ENCODE assay signal across 15 cellular contexts in the genomic region with DNA sequence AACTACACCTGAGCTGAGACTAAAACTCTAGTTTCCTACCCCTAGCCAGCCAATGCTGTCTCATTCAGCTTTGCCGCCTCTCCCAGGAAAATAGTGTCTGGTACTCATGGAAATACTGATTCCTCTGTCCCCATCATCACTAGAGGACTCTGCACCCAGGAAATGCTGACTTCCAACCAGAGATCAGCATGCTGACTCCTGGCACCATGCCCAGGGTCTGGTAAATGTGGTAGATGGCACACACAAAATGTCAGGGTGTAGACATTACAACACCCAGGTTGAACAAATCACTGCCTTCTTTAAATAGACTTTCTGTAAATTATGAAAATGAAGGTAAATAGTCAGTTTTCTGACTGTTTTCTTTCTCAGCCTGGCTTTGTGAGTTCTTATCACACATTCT.
DNase-seq lines count a peak whose midpoint lies in the region; TF ChIP-seq lines count a peak whose summit lies in the region.
"Had no signal": no experiment of that assay in that cellular context is flagged by ENCODE, and none has a peak within 500 bp of the region (broad histone marks: within the 10 kb centered on the region; RNA-seq: fewer than 3 reads in every experiment).

No MANE protein-coding gene starts in this region.

- peak; percentile 66 for DNase-seq in COLO668 (lab: John Stamatoyannopoulos, UW; ENCODE audit: unreplicated experiment)
- DNase-seq in ELR (ENCODE audit: low read depth), result peak; percentile 6
- peak; percentile 20 for DNase-seq in RPMI8226
- peak; percentile 38 for DNase-seq in glomerular visceral epithelial cell (ENCODE audit: extremely low spot score)
- DNase-seq in testis, result no peak
- no peak for DNase-seq in OCI-M1 (lab: John Stamatoyannopoulos, UW)
- no peak for DNase-seq in OCI-M2 (lab: John Stamatoyannopoulos, UW; ENCODE audit: unreplicated experiment)
- DNase-seq in activated naive CD8-positive, alpha-beta T cell treated with anti-CD3 and anti-CD28 coated beads for 36 hours, result no peak
- DNase-seq: activated CD8-positive, alpha-beta T cell treated with anti-CD3 and anti-CD28 coated beads, Interleukin-2, amount 10 ng/mL, durations not matched to agents 7 days and 5 days; caudate nucleus; NCI-H446 treated with DMSO at 0.1 percent for 48 hours; spleen had no signal

- no peak overlapping the region for H3K27ac ChIP-seq in testis
- H3K27ac ChIP-seq: spleen, thoracic aorta had no signal

- H3K9me3 ChIP-seq in testis, result no peaks in the 10 kb centered on the region
- H3K9me3 ChIP-seq: thoracic aorta had no signal

- WGBS in testis, 2 donors, result 50% methylated on average over 1 of the region's 1 CpG

- H3K27ac Mint-ChIP-seq in activated naive CD8-positive, alpha-beta T cell treated with anti-CD3 and anti-CD28 coated beads for 36 hours, result no peak overlapping the region
- H3K27ac Mint-ChIP-seq: activated CD8-positive, alpha-beta T cell treated with anti-CD3 and anti-CD28 coated beads, Interleukin-2, amount 10 ng/mL, durations not matched to agents 7 days and 5 days; IgD-negative memory B cell; memory B cell had no signal

- no peaks in the 10 kb centered on the region for H3K36me3 ChIP-seq in testis (ENCODE audit: low read depth, missing control alignments)
- H3K36me3 ChIP-seq: spleen, thoracic aorta had no signal

- H3K4me3 Mint-ChIP-seq in activated naive CD8-positive, alpha-beta T cell treated with anti-CD3 and anti-CD28 coated beads for 36 hours, result no peak overlapping the region
- H3K4me3 Mint-ChIP-seq: activated CD8-positive, alpha-beta T cell treated with anti-CD3 and anti-CD28 coated beads, Interleukin-2, amount 10 ng/mL, durations not matched to agents 7 days and 5 days; IgD-negative memory B cell; memory B cell had no signal

- H3K4me3 ChIP-seq in testis, result no peak overlapping the region
- H3K4me3 ChIP-seq: spleen, thoracic aorta had no signal

- TF ChIP-seq CTCF in testis (IDR thresholded peaks at IDR 0.05), result no peak

- no peaks in the 10 kb centered on the region for H3K4me1 ChIP-seq in testis
- H3K4me1 ChIP-seq: spleen had no signal

- no peaks in the 10 kb centered on the region for H3K27me3 ChIP-seq in testis
- H3K27me3 ChIP-seq: spleen had no signal

- H3K36me3 Mint-ChIP-seq in activated naive CD8-positive, alpha-beta T cell treated with anti-CD3 and anti-CD28 coated beads for 36 hours, result no peaks in the 10 kb centered on the region
- H3K36me3 Mint-ChIP-seq: IgD-negative memory B cell, memory B cell had no signal

- H3K27me3 Mint-ChIP-seq in activated naive CD8-positive, alpha-beta T cell treated with anti-CD3 and anti-CD28 coated beads for 36 hours, result no peaks in the 10 kb centered on the region

- no peaks in the 10 kb centered on the region for H3K9me3 Mint-ChIP-seq in activated naive CD8-positive, alpha-beta T cell treated with anti-CD3 and anti-CD28 coated beads for 36 hours

- H3K4me1 Mint-ChIP-seq in activated naive CD8-positive, alpha-beta T cell treated with anti-CD3 and anti-CD28 coated beads for 36 hours, result no peaks in the 10 kb centered on the region
- H3K4me1 Mint-ChIP-seq: IgD-negative memory B cell, memory B cell had no signal

- no peak for TF ChIP-seq POLR2A in testis (IDR thresholded peaks at IDR 0.05)

- intact Hi-C loops in testis (cut with DNase I; ENCODE audit: low total_unique reads), result no loop called here

Comparison
In these comparisons a context has a peak if more than half of its experiments do, and no peak if none do; other contexts are left out.
1. DNase-seq: peak in COLO668 (single experiment), ELR (single experiment), RPMI8226 (single experiment) and glomerular visceral epithelial cell (single experiment); none in testis (single experiment), OCI-M1 (single experiment), OCI-M2 (single experiment) and activated naive CD8-positive, alpha-beta T cell treated with anti-CD3 and anti-CD28 coated beads for 36 hours (single experiment).